8 cellular contexts compared by ENCODE assay signal in genomic region chr16:15644306-15644961, GRCh38.
DNase-seq lines count a peak whose midpoint lies in the region; ATAC-seq and TF ChIP-seq lines count a peak whose summit lies in the region.

No MANE protein-coding gene starts in this region.

- no peaks in the 10 kb centered on the region for H3K27me3 ChIP-seq in HUES48 (ENCODE audit: control insufficient read depth, insufficient read depth, low read length)
- H3K27me3 ChIP-seq in RWPE2 (ENCODE audit: insufficient read depth, poor library complexity, severe bottlenecking): no peaks in the 10 kb centered on the region
- no peaks in the 10 kb centered on the region for H3K27me3 ChIP-seq in iPS-15b (ENCODE audit: control insufficient read depth, insufficient read depth, low read length)

- H3K9me3 ChIP-seq in HUES48 (ENCODE audit: control insufficient read depth, insufficient read depth, low read length): no peaks in the 10 kb centered on the region
- no peaks in the 10 kb centered on the region for H3K9me3 ChIP-seq in RWPE2 (ENCODE audit: severe bottlenecking)
- no peaks in the 10 kb centered on the region for H3K9me3 ChIP-seq in iPS-15b (ENCODE audit: control insufficient read depth, insufficient read depth, low read length)

- H3K4me1 ChIP-seq in HUES48 (ENCODE audit: control insufficient read depth, insufficient read depth, low read length): peaks cover 11% of the 10 kb centered on the region
- peaks cover 19% of the 10 kb centered on the region for H3K4me1 ChIP-seq in RWPE2 (ENCODE audit: insufficient read depth, poor library complexity, severe bottlenecking)
- H3K4me1 ChIP-seq in iPS-15b (ENCODE audit: control insufficient read depth, insufficient read depth, low read length): peaks cover 8% of the 10 kb centered on the region

- peak; percentile 83 for ATAC-seq in RWPE2 (ENCODE audit: low read depth)
- no peak for ATAC-seq in GM18502 (IDR thresholded peaks at IDR 0.05; ENCODE audit: poor library complexity, unreplicated experiment)
- ATAC-seq in GM19328 (IDR thresholded peaks at IDR 0.05; ENCODE audit: unreplicated experiment): no peak

- no peak overlapping the region for H3K4me3 ChIP-seq in HUES48 (ENCODE audit: low read depth, low read length)
- H3K4me3 ChIP-seq in RWPE2 (ENCODE audit: severe bottlenecking): no peak overlapping the region
- peak overlapping the region; percentile 92 for H3K4me3 ChIP-seq in iPS-15b (ENCODE audit: low read depth, low read length)

- H3K36me3 ChIP-seq in HUES48 (ENCODE audit: control insufficient read depth, insufficient read depth, low read length) (no peaks in the 10 kb centered on the region), RWPE2 (ENCODE audit: low read depth) (peaks cover 5% of the 10 kb centered on the region; the same call in 1 of the 2 replicates), iPS-15b (ENCODE audit: control insufficient read depth, insufficient read depth, low read length) (no peaks in the 10 kb centered on the region)

- no peak for TF ChIP-seq CTCF in RWPE2 (IDR thresholded peaks at IDR 0.05; ENCODE audit: poor library complexity, severe bottlenecking)

- DNase-seq in AG20443 (ENCODE audit: low spot score): peak; percentile 17
- peak; percentile 76 for DNase-seq in RWPE2 (ENCODE audit: low spot score)
- no peak for DNase-seq in DMS114 treated with DMSO at 0.1 percent for 48 hours (lab: John Stamatoyannopoulos, UW; ENCODE audit: unreplicated experiment)
- no peak for DNase-seq in NCI-H187 treated with DMSO at 0.1 percent for 48 hours (lab: John Stamatoyannopoulos, UW)

- H3K9ac ChIP-seq in HUES48 (ENCODE audit: low read depth, low read length): no peak overlapping the region
- peak overlapping the region; percentile 93 for H3K9ac ChIP-seq in iPS-15b (ENCODE audit: low read depth, low read length)

- H3K27ac ChIP-seq in HUES48 (ENCODE audit: low read depth, low read length) (peak overlapping the region; percentile 91), RWPE2 (ENCODE audit: poor library complexity, severe bottlenecking) (peak overlapping the region; percentile 99)

Comparison
In these comparisons a context has a peak if more than half of its experiments do, and no peak if none do; other contexts are left out.
1. DNase-seq: peak in AG20443 (single experiment) and RWPE2 (single experiment); none in DMS114 treated with DMSO at 0.1 percent for 48 hours (single experiment) and NCI-H187 treated with DMSO at 0.1 percent for 48 hours (single experiment).